In genomic region chr9:85510830-85511504, GRCh38 we compare ENCODE assay signal across 1 cellular context.
A peak's percentile ranks its signal among the peaks of the same experiment; 100 is the strongest.
TF ChIP-seq lines count a peak whose summit lies in the region.

No MANE protein-coding gene starts in this region.

TF ChIP-seq in SK-N-SH, 30 proteins besides CTCF, POLR2A, EP300 and RAD21 (continued from another document):
- TF ChIP-seq REST (IDR thresholded peaks at IDR 0.05; ENCODE audit: low read depth, low read length) (no peak), TEAD4 (IDR thresholded peaks at IDR 0.05; ENCODE audit: borderline replicate concordance, insufficient read depth) (no peak), FOXJ3 (CRISPR knock-in tag; IDR thresholded peaks at IDR 0.05) (peak; percentile 76; the same call in 1 of the 2 replicates), MAX (IDR thresholded peaks at IDR 0.05; ENCODE audit: low read depth) (no peak), FOXM1 (IDR thresholded peaks at IDR 0.05; ENCODE audit: low read depth) (no peak), ZBTB33 (IDR thresholded peaks at IDR 0.05; ENCODE audit: borderline replicate concordance, low read depth) (no peak), SMC3 (IDR thresholded peaks at IDR 0.05; ENCODE audit: low read depth, low read length) (no peak), SIN3A (IDR thresholded peaks at IDR 0.05; ENCODE audit: borderline replicate concordance, low read depth, low read length) (no peak), TAF1 (IDR thresholded peaks at IDR 0.05; ENCODE audit: borderline replicate concordance, low read depth, low read length) (no peak), TCF12 (IDR thresholded peaks at IDR 0.05) (no peak), FOSL2 (IDR thresholded peaks at IDR 0.05; ENCODE audit: borderline replicate concordance, low read depth) (no peak), POLR2AphosphoS5 (IDR thresholded peaks at IDR 0.05; ENCODE audit: low read depth, low read length) (no peak), EZH2phosphoT487 (IDR thresholded peaks at IDR 0.05; ENCODE audit: borderline replicate concordance, low read depth) (no peak)
TF ChIP-seq in SK-N-SH: peak in this region for 6.
